In the genomic region with DNA sequence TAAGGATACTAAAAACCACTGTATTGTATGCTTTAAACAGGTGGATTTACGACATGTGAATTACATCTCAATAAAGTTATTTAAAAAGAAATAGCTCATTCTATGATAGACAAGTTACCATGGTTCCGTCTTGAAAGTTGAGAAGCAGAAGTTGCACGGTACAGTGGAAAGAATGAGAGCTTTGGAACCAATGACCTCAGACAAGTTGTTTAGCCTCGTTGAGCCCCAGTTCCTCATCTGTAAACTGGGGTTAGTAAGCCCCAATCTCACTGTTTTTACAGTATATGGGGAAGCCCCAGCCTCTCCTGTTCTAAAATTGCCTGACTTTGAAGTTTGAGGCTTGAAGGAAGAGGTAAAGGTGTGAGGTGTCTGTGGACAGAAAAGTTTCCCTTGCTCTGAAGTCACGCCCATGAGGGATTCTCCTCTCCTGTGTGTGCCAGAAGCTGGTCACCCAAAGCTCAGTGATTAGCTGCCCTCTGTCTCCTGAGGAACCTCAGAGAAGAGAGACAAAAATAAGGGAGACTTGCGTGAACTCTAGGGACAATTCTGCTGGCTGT, we compare ENCODE assay signal across 8 cellular contexts. TPM values are rescaled to one million over a fixed set of nuclear protein-coding genes. Genes with fewer than 3 reads are reported as not detected.
A peak's percentile ranks its signal among the peaks of the same experiment; 100 is the strongest.
DNase-seq lines count a peak whose midpoint lies in the region; ATAC-seq and TF ChIP-seq lines count a peak whose summit lies in the region.

No MANE protein-coding gene starts in this region.

- H3K27me3 ChIP-seq in GM06990 (replicated peaks; ENCODE audit: control insufficient read depth, insufficient read depth, low read length): no peaks in the 10 kb centered on the region

- DNase-seq in GM06990 (ENCODE audit: extremely low read depth, insufficient read length) (peak; percentile 78), SW480 (ENCODE audit: low spot score) (no peak), NCI-H1930 (lab: John Stamatoyannopoulos, UW) (no peak), NCI-H226 (no peak)
- DNase-seq in activated T-helper 2 cell treated with anti-CD3 and anti-CD28 coated beads, Interferon-gamma antibody, Interleukin-2, Interleukin-4, amounts not matched to agents 10 μg/mL and 5 μg/mL and 100 μg/mL, durations not matched to agents 14 hours and 24 hours and 36 hours (ENCODE audit: low spot score): peak; percentile 14
- peak; percentile 62 for DNase-seq in stimulated activated naive CD8-positive, alpha-beta T cell treated with anti-CD3 and anti-CD28 coated beads, Interleukin-15, Interleukin-2, amounts not matched to agents 100 U/mL and 50 U/mL, for 24 hours

- no peaks in the 10 kb centered on the region for H3K27me3 Mint-ChIP-seq in activated T-helper 2 cell treated with anti-CD3 and anti-CD28 coated beads, Interferon-gamma antibody, Interleukin-2, Interleukin-4, amounts not matched to agents 10 μg/mL and 5 μg/mL and 100 μg/mL, durations not matched to agents 14 hours and 24 hours and 36 hours (ENCODE audit: low read depth)

- no peak for TF ChIP-seq CTCF in GM06990 (IDR thresholded peaks at IDR 0.05; ENCODE audit: insufficient read depth, low read length, poor library complexity, severe bottlenecking)

- peaks cover 42% of the 10 kb centered on the region for H3K4me1 Mint-ChIP-seq in activated T-helper 2 cell treated with anti-CD3 and anti-CD28 coated beads, Interferon-gamma antibody, Interleukin-2, Interleukin-4, amounts not matched to agents 10 μg/mL and 5 μg/mL and 100 μg/mL, durations not matched to agents 14 hours and 24 hours and 36 hours (ENCODE audit: low read depth)

- H3K9me3 Mint-ChIP-seq in activated T-helper 2 cell treated with anti-CD3 and anti-CD28 coated beads, Interferon-gamma antibody, Interleukin-2, Interleukin-4, amounts not matched to agents 10 μg/mL and 5 μg/mL and 100 μg/mL, durations not matched to agents 14 hours and 24 hours and 36 hours: no peaks in the 10 kb centered on the region

- peak overlapping the region; percentile 57 for H3K4me3 Mint-ChIP-seq in activated T-helper 2 cell treated with anti-CD3 and anti-CD28 coated beads, Interferon-gamma antibody, Interleukin-2, Interleukin-4, amounts not matched to agents 10 μg/mL and 5 μg/mL and 100 μg/mL, durations not matched to agents 14 hours and 24 hours and 36 hours (ENCODE audit: low read depth)

- no peak overlapping the region for H3K4me3 ChIP-seq in GM06990 (replicated peaks; ENCODE audit: low read depth, low read length)

- intact Hi-C loops in activated T-helper 2 cell treated with anti-CD3 and anti-CD28 coated beads, Interferon-gamma antibody, Interleukin-2, Interleukin-4, amounts not matched to agents 10 μg/mL and 5 μg/mL and 100 μg/mL, durations not matched to agents 14 hours and 24 hours and 36 hours (cut with micrococcal nuclease): loop anchor here (1.0 to 10.0 kb wide), 5 partner anchors 37 to 557 kb away; a partner anchor contains a TSS

- no peaks in the 10 kb centered on the region; the same call in 1 of the 2 replicates for H3K36me3 ChIP-seq in GM06990 (ENCODE audit: control insufficient read depth, insufficient read depth, low read length)

- peak; percentile 85 for ATAC-seq in GM21390 (IDR thresholded peaks at IDR 0.05; ENCODE audit: unreplicated experiment)
- peak; percentile 69 for ATAC-seq in HG03575 (IDR thresholded peaks at IDR 0.05; ENCODE audit: extremely low read depth, insufficient number of reproducible peaks, low FRiP score, unreplicated experiment)
- peak; percentile 89 for ATAC-seq in stimulated activated naive CD8-positive, alpha-beta T cell treated with anti-CD3 and anti-CD28 coated beads, Interleukin-15, Interleukin-2, amounts not matched to agents 100 U/mL and 50 U/mL, for 24 hours

- H3K36me3 Mint-ChIP-seq in activated T-helper 2 cell treated with anti-CD3 and anti-CD28 coated beads, Interferon-gamma antibody, Interleukin-2, Interleukin-4, amounts not matched to agents 10 μg/mL and 5 μg/mL and 100 μg/mL, durations not matched to agents 14 hours and 24 hours and 36 hours (ENCODE audit: low read depth): peaks cover 6% of the 10 kb centered on the region

- peak overlapping the region; percentile 90 for H3K27ac Mint-ChIP-seq in activated T-helper 2 cell treated with anti-CD3 and anti-CD28 coated beads, Interferon-gamma antibody, Interleukin-2, Interleukin-4, amounts not matched to agents 10 μg/mL and 5 μg/mL and 100 μg/mL, durations not matched to agents 14 hours and 24 hours and 36 hours

RNA-seq across cellular contexts. Expression of a gene that starts 10.0 kb away (rescaled TPM):
- 3.8 and 5.6 TPM in 2 replicates for total RNA-seq in activated T-helper 2 cell treated with anti-CD3 and anti-CD28 coated beads, Interferon-gamma antibody, Interleukin-2, Interleukin-4, amounts not matched to agents 10 μg/mL and 5 μg/mL and 100 μg/mL, durations not matched to agents 14 hours and 24 hours and 36 hours

RNA-seq across cellular contexts. Expression of a gene that starts 32.9 kb away (rescaled TPM):
- 17.5 and 17.7 TPM in 2 replicates for total RNA-seq in activated T-helper 2 cell treated with anti-CD3 and anti-CD28 coated beads, Interferon-gamma antibody, Interleukin-2, Interleukin-4, amounts not matched to agents 10 μg/mL and 5 μg/mL and 100 μg/mL, durations not matched to agents 14 hours and 24 hours and 36 hours

RNA-seq across cellular contexts. Expression of a gene that starts 36.3 kb away (rescaled TPM):
- 66.3 and 72.8 TPM in 2 replicates for total RNA-seq in activated T-helper 2 cell treated with anti-CD3 and anti-CD28 coated beads, Interferon-gamma antibody, Interleukin-2, Interleukin-4, amounts not matched to agents 10 μg/mL and 5 μg/mL and 100 μg/mL, durations not matched to agents 14 hours and 24 hours and 36 hours

Comparison
In these comparisons a context has a peak if more than half of its experiments do, and no peak if none do; other contexts are left out.
1. DNase-seq: peak in GM06990 (single experiment), activated T-helper 2 cell treated with anti-CD3 and anti-CD28 coated beads, Interferon-gamma antibody, Interleukin-2, Interleukin-4, amounts not matched to agents 10 μg/mL and 5 μg/mL and 100 μg/mL, durations not matched to agents 14 hours and 24 hours and 36 hours (single experiment) and stimulated activated naive CD8-positive, alpha-beta T cell treated with anti-CD3 and anti-CD28 coated beads, Interleukin-15, Interleukin-2, amounts not matched to agents 100 U/mL and 50 U/mL, for 24 hours (single experiment); none in SW480 (single experiment), NCI-H1930 (0 of 2) and NCI-H226 (single experiment).
2. Peak in every context shown above with its lines, with median percentiles within 50 percentile points of each other: ATAC-seq.